ENCODE assay signal across 14 cellular contexts in genomic region chr2:219056896-219057708, GRCh38. TPM values are rescaled to one million over a fixed set of nuclear protein-coding genes. Genes with fewer than 3 reads are reported as not detected.
DNase-seq lines count a peak whose midpoint lies in the region; FAIRE-seq and TF ChIP-seq lines count a peak whose summit lies in the region.
"Had no signal": no experiment of that assay in that cellular context is flagged by ENCODE, and none has a peak within 500 bp of the region (broad histone marks: within the 10 kb centered on the region; RNA-seq: fewer than 3 reads in every experiment).

No MANE protein-coding gene starts in this region.

- H3K4me3 ChIP-seq in HUES48 (ENCODE audit: low read depth, low read length): peak overlapping the region; percentile 50; the same call in 1 of the 2 replicates
- no peak overlapping the region for H3K4me3 ChIP-seq in endothelial cell of umbilical vein (replicated peaks in 1 of 3; ENCODE audit: insufficient read depth in 1 of 3, low read depth in 1 of 3, low read length in 3 of 3)
- H3K4me3 ChIP-seq in parathyroid adenoma (ENCODE audit: low read depth, low read length): no peak overlapping the region
- H3K4me3 ChIP-seq: ovary had no signal

- TF ChIP-seq CTCF in endothelial cell of umbilical vein (IDR thresholded peaks at IDR 0.05; ENCODE audit: extremely low read depth in 1 of 2, insufficient read depth in 1 of 2, low read depth in 1 of 2, low read length in 2 of 2) (no peak), parathyroid adenoma (IDR thresholded peaks at IDR 0.05) (no peak), D721Med (IDR thresholded peaks at IDR 0.05; ENCODE audit: insufficient read depth, missing control alignments) (no peak)

- BruUV-seq in endothelial cell of umbilical vein (replicated peaks; lab: Mats Ljungman, UMichigan): no TSS peak

- CTCF ChIA-PET in endothelial cell of umbilical vein (lab: Charles Lee): interaction anchor here (0.8 to 6.8 kb wide), 9 partner anchors 16 to 99 kb away, joined by 3 to 178 read pairs (median 6); no protein-coding TSS in a partner anchor

- no peaks in the 10 kb centered on the region for H3K9me1 ChIP-seq in endothelial cell of umbilical vein (replicated peaks; ENCODE audit: control insufficient read depth, extremely low read depth, insufficient read depth, low read length)

- H3K9ac ChIP-seq in ES-I3 (ENCODE audit: low read depth, low read length): peak overlapping the region; percentile 4; the same call in 1 of the 2 replicates
- no peak overlapping the region for H3K9ac ChIP-seq in HUES48 (ENCODE audit: low read depth, low read length)
- no peak overlapping the region for H3K9ac ChIP-seq in endothelial cell of umbilical vein (replicated peaks; ENCODE audit: extremely low read depth, insufficient read depth, low read length)
- H3K9ac ChIP-seq in parathyroid adenoma: no peak overlapping the region

- no peak for TF ChIP-seq POLR2A in endothelial cell of umbilical vein (IDR thresholded peaks at IDR 0.05; ENCODE audit: low read depth, low read length)

- intact Hi-C loops in endothelial cell of umbilical vein (cut with micrococcal nuclease): loop anchor here (5.0 kb wide), 2 partner anchors 75 to 160 kb away; partner anchors contain the start of gene ABCB6

- H3K36me3 ChIP-seq in ES-I3 (ENCODE audit: insufficient read depth, low read length) (no peaks in the 10 kb centered on the region), HUES48 (ENCODE audit: control insufficient read depth, insufficient read depth, low read length) (no peaks in the 10 kb centered on the region), endothelial cell of umbilical vein (ENCODE audit: control insufficient read depth in 2 of 2, extremely low read depth in 1 of 2, insufficient read depth in 2 of 2, low read length in 2 of 2) (no peaks in the 10 kb centered on the region), parathyroid adenoma (ENCODE audit: control insufficient read depth, insufficient read depth, low read length) (no peaks in the 10 kb centered on the region)
- H3K36me3 ChIP-seq: ascending aorta, ovary, upper lobe of left lung had no signal

- H4K20me1 ChIP-seq in endothelial cell of umbilical vein (replicated peaks; ENCODE audit: control insufficient read depth, extremely low read depth, insufficient read depth, low read length): no peaks in the 10 kb centered on the region

- H3K4me2 ChIP-seq in endothelial cell of umbilical vein (ENCODE audit: insufficient read depth, low read length) (no peak overlapping the region), parathyroid adenoma (ENCODE audit: low read length) (no peak overlapping the region)

- FAIRE-seq in endothelial cell of umbilical vein (lab: Jason Lieb, UNC) (no peak), D721Med (lab: Jason Lieb, UNC) (no peak)

- POLR2A ChIA-PET in endothelial cell of umbilical vein (lab: Charles Lee): no interaction called here

- DNase-seq in endothelial cell of umbilical vein (ENCODE audit: low read depth, low spot score) (no peak), D721Med (ENCODE audit: insufficient read length, low spot score) (no peak), RKO (ENCODE audit: low spot score) (no peak), NCI-H1105 treated with DMSO at 0.1 percent for 48 hours (lab: John Stamatoyannopoulos, UW) (no peak)

- H3K4me1 ChIP-seq in ES-I3 (ENCODE audit: insufficient read depth, low read length) (peaks cover 4% of the 10 kb centered on the region; the same call in 1 of the 2 replicates), HUES48 (ENCODE audit: control insufficient read depth, insufficient read depth, low read length) (peaks cover 24% of the 10 kb centered on the region; the same call in 1 of the 2 replicates), endothelial cell of umbilical vein (ENCODE audit: control insufficient read depth, extremely low read depth, insufficient read depth, low read length) (no peaks in the 10 kb centered on the region), parathyroid adenoma (peaks cover 20% of the 10 kb centered on the region)

- H3K27ac ChIP-seq in HUES48 (ENCODE audit: low read depth, low read length) (no peak overlapping the region), endothelial cell of umbilical vein (ENCODE audit: insufficient read depth, low read depth, low read length) (no peak overlapping the region), parathyroid adenoma (no peak overlapping the region)
- H3K27ac ChIP-seq: ascending aorta, ovary, RWPE1, upper lobe of left lung had no signal

- no peaks in the 10 kb centered on the region for H3K9me3 ChIP-seq in ES-I3 (ENCODE audit: control insufficient read depth, insufficient read depth, low read length)
- no peaks in the 10 kb centered on the region for H3K9me3 ChIP-seq in HUES48 (ENCODE audit: control insufficient read depth, insufficient read depth, low read length)
- no peaks in the 10 kb centered on the region for H3K9me3 ChIP-seq in endothelial cell of umbilical vein (replicated peaks; ENCODE audit: control insufficient read depth, insufficient read depth, low read length)
- no peaks in the 10 kb centered on the region for H3K9me3 ChIP-seq in parathyroid adenoma (ENCODE audit: control insufficient read depth, low read length)
- H3K9me3 ChIP-seq: ascending aorta, ovary, upper lobe of left lung had no signal

- H3K79me2 ChIP-seq in endothelial cell of umbilical vein (ENCODE audit: control insufficient read depth, insufficient read depth, low read length) (no peaks in the 10 kb centered on the region), parathyroid adenoma (no peaks in the 10 kb centered on the region)

- H2AFZ ChIP-seq in endothelial cell of umbilical vein (ENCODE audit: low read depth, low read length) (no peak overlapping the region), parathyroid adenoma (peak overlapping the region; percentile 68)

- H3K27me3 ChIP-seq in HUES48 (ENCODE audit: control insufficient read depth, insufficient read depth, low read length) (peaks cover 91% of the 10 kb centered on the region), endothelial cell of umbilical vein (ENCODE audit: control insufficient read depth in 2 of 2, insufficient read depth in 2 of 2, low read length in 2 of 2) (peaks cover 44 to 57% of the 10 kb centered on the region in 2 experiments), parathyroid adenoma (ENCODE audit: control insufficient read depth, insufficient read depth, low read length) (peaks cover 18% of the 10 kb centered on the region)

- dilution Hi-C loops in endothelial cell of umbilical vein (cut with MboI; ENCODE audit: extremely low pct_ligation_motif_present, low sequenced_read_pairs): no loop called here

TF ChIP-seq in endothelial cell of umbilical vein, 7 proteins besides CTCF, POLR2A, EP300 and RAD21:
- TF ChIP-seq GATA2 (IDR thresholded peaks at IDR 0.05; ENCODE audit: insufficient read depth, insufficient read length, low read depth, low read length) (no peak), MAX (IDR thresholded peaks at IDR 0.05; ENCODE audit: insufficient read depth, insufficient read length) (no peak), EZH2 (IDR thresholded peaks at IDR 0.05; ENCODE audit: borderline replicate concordance, low read depth, low read length, severe bottlenecking) (peak; percentile 71), MYC (IDR thresholded peaks at IDR 0.05; ENCODE audit: low read depth, low read length) (no peak), FOS (IDR thresholded peaks at IDR 0.05; ENCODE audit: borderline replicate concordance, insufficient read depth, low read length) (no peak)
TF ChIP-seq in endothelial cell of umbilical vein: peak in this region for 1.

RNA-seq across cellular contexts. Expression of gene IHH, which starts 3.6 kb away (rescaled TPM):
- total RNA-seq in endothelial cell of umbilical vein: 0.37 TPM in 1 of 2 replicates, not detected in the other
- 0.03 TPM in 1 of 2 replicates, not detected in the other for polyA plus RNA-seq in endothelial cell of umbilical vein
- not detected in 2 replicates for polyA plus RNA-seq in endothelial cell of umbilical vein (2011; cell fraction: cytosol; rRNA removed)
- polyA plus RNA-seq in endothelial cell of umbilical vein (2011; cell fraction: nucleus; rRNA removed): 0.09 and 0.10 TPM in 2 replicates
- polyA plus RNA-seq in endothelial cell of umbilical vein (2012): not detected in 2 replicates
- polyA minus RNA-seq in endothelial cell of umbilical vein: 0.17 TPM in 1 of 2 replicates, not detected in the other
- polyA minus RNA-seq in endothelial cell of umbilical vein (2011; cell fraction: cytosol; rRNA and poly(A)+ RNA removed): not detected
- 0.29 and 0.34 TPM in 2 replicates for polyA minus RNA-seq in endothelial cell of umbilical vein (2011; cell fraction: nucleus; rRNA and poly(A)+ RNA removed)
- total RNA-seq: ascending aorta, Daoy, LHCN-M2 had no signal

RNA-seq across cellular contexts. Expression of gene CFAP65, which starts 15.8 kb away (rescaled TPM):
- total RNA-seq in endothelial cell of umbilical vein: not detected in 2 replicates
- 0.03 TPM in 1 of 2 replicates, not detected in the other for polyA plus RNA-seq in endothelial cell of umbilical vein
- polyA plus RNA-seq in endothelial cell of umbilical vein (2011; cell fraction: cytosol; rRNA removed): not detected in 2 replicates
- 0.03 TPM in 1 of 2 replicates, not detected in the other for polyA plus RNA-seq in endothelial cell of umbilical vein (2011; cell fraction: nucleus; rRNA removed)
- polyA plus RNA-seq in endothelial cell of umbilical vein (2012): 0.08 TPM in 1 of 2 replicates, not detected in the other
- polyA minus RNA-seq in endothelial cell of umbilical vein: not detected in 2 replicates
- not detected for polyA minus RNA-seq in endothelial cell of umbilical vein (2011; cell fraction: cytosol; rRNA and poly(A)+ RNA removed)
- 0.14 TPM in 1 of 2 replicates, not detected in the other for polyA minus RNA-seq in endothelial cell of umbilical vein (2011; cell fraction: nucleus; rRNA and poly(A)+ RNA removed)
- total RNA-seq: ascending aorta, LHCN-M2 had no signal
- polyA plus RNA-seq: BJ had no signal
